In genomic region chr6:137123078-137123477, GRCh38 we compare ENCODE assay signal across 32 cellular contexts. TPM values are rescaled to one million over a fixed set of nuclear protein-coding genes. Genes with fewer than 3 reads are reported as not detected.
"Had no signal": no experiment of that assay in that cellular context is flagged by ENCODE, and none has a peak within 500 bp of the region (broad histone marks: within the 10 kb centered on the region; RNA-seq: fewer than 3 reads in every experiment).

No MANE protein-coding gene starts in this region.

- H3K4me3 Mint-ChIP-seq: immature natural killer cell; naive thymus-derived CD4-positive, alpha-beta T cell; natural killer cell treated with Interleukin-12 subunit alpha and Interleukin-12 subunit beta and Interleukin-15 and Interleukin-18, amount 100 ng/mL, for 72 hours; stimulated activated naive CD8-positive, alpha-beta T cell treated with anti-CD3 and anti-CD28 coated beads, Interleukin-15, amount 100 ng/mL, for 72 hours had no signal

- H3K36me3 ChIP-seq: left ventricle myocardium inferior, ovary, prostate gland, thyroid gland, transverse colon, upper lobe of left lung had no signal

- FAIRE-seq: islet of Langerhans, kidney, urothelium cell line had no signal

- H3K27me3 ChIP-seq: ovary, testis, thyroid gland, transverse colon, upper lobe of left lung had no signal

- ATAC-seq: naive thymus-derived CD4-positive, alpha-beta T cell; natural killer cell treated with Interleukin-12 subunit alpha and Interleukin-12 subunit beta and Interleukin-15 and Interleukin-18, amount 100 ng/mL, for 72 hours; right cardiac atrium; sciatic nerve; stimulated activated naive CD8-positive, alpha-beta T cell treated with anti-CD3 and anti-CD28 coated beads, Interleukin-15, amount 100 ng/mL, for 72 hours had no signal

- H3K9me3 Mint-ChIP-seq: natural killer cell treated with Interleukin-12 subunit alpha and Interleukin-12 subunit beta and Interleukin-15 and Interleukin-18, amount 100 ng/mL, for 72 hours had no signal

- H3K4me1 Mint-ChIP-seq: stimulated activated naive CD8-positive, alpha-beta T cell treated with anti-CD3 and anti-CD28 coated beads, Interleukin-15, amount 100 ng/mL, for 72 hours had no signal

- H3K27ac ChIP-seq: left ventricle myocardium inferior, ovary, prostate gland, skin epidermis, testis, thyroid gland, transverse colon, upper lobe of left lung had no signal

- H3K9me3 ChIP-seq: prostate gland, testis, thyroid gland had no signal

- H3K36me3 Mint-ChIP-seq: natural killer cell treated with Interleukin-12 subunit alpha and Interleukin-12 subunit beta and Interleukin-15 and Interleukin-18, amount 100 ng/mL, for 72 hours had no signal

- H3K4me3 ChIP-seq: left ventricle myocardium inferior, lung, mucosa of descending colon, ovary, prostate gland, skin epidermis, testis, thyroid gland, transverse colon, upper lobe of left lung had no signal

- H3K4me1 ChIP-seq: prostate gland, testis, thyroid gland, transverse colon, upper lobe of left lung had no signal

- DNase-seq: hypothalamus; immature natural killer cell; kidney; left ventricle myocardium inferior; midbrain; mucosa of descending colon; naive thymus-derived CD4-positive, alpha-beta T cell; ovary; posterior cingulate gyrus; retina; right cardiac atrium; stimulated activated CD4-positive, alpha-beta T cell treated with anti-CD3 and anti-CD28 coated beads, Interleukin-12 subunit alpha, Interleukin-12 subunit beta, amount 100 ng/mL, for 4 hours; stimulated activated CD4-positive, alpha-beta T cell treated with anti-CD3 and anti-CD28 coated beads, Interleukin-15, amount 100 ng/mL, for 24 hours; stimulated activated CD4-positive, alpha-beta T cell treated with anti-CD3 and anti-CD28 coated beads, Interleukin-2, amount 100 ng/mL, for 24 hours; stimulated activated CD4-positive, alpha-beta T cell treated with anti-CD3 and anti-CD28 coated beads, Interleukin-4, amount 100 ng/mL, for 1 hour; stimulated activated naive CD4-positive, alpha-beta T cell; stimulated activated naive CD8-positive, alpha-beta T cell treated with anti-CD3 and anti-CD28 coated beads, Interleukin-15, amount 100 ng/mL, for 72 hours; substantia nigra; testis; thyroid gland; transverse colon; upper lobe of left lung had no signal

- H3K27ac Mint-ChIP-seq: immature natural killer cell; naive thymus-derived CD4-positive, alpha-beta T cell; natural killer cell treated with Interleukin-12 subunit alpha and Interleukin-12 subunit beta and Interleukin-15 and Interleukin-18, amount 100 ng/mL, for 72 hours; stimulated activated naive CD8-positive, alpha-beta T cell treated with anti-CD3 and anti-CD28 coated beads, Interleukin-15, amount 100 ng/mL, for 72 hours had no signal

RNA-seq across cellular contexts. Expression of gene IL22RA2, which starts 50.4 kb away (rescaled TPM):
- total RNA-seq: kidney; left ventricle myocardium inferior; mesenteric fat pad; mucosa of descending colon; myocyte; naive thymus-derived CD4-positive, alpha-beta T cell; natural killer cell treated with Interleukin-12 subunit alpha and Interleukin-12 subunit beta and Interleukin-15 and Interleukin-18, amount 100 ng/mL, for 72 hours; omental fat pad; ovary; prostate gland; sciatic nerve; testis; thyroid gland; upper lobe of left lung had no signal
